In the genomic region with DNA sequence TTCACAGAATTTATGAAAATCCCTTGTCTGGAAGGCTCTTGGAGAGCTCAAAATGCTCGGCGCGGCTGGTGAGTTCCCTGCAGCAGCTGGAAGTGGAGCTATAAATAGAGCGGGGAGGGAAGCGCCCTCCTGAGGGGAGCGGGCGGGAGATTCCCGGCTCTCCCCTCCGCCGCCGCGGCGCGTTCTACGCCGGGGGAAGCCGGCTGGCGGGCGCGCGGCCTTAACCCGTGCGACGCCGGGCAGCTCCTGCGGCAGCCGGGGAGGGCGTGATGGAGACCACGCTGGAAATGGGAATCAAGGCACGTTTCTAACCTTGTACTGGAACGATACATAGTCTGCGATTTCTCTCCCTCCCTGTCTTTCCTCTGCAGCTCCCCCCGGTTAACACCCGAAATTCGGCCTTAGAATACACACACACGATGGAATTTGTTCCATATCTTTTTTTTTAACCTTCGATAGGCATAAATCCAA, we compare ENCODE assay signal across 9 cellular contexts.
DNase-seq lines count a peak whose midpoint lies in the region; ATAC-seq and TF ChIP-seq lines count a peak whose summit lies in the region.
"Had no signal": no experiment of that assay in that cellular context is flagged by ENCODE, and none has a peak within 500 bp of the region (broad histone marks: within the 10 kb centered on the region; RNA-seq: fewer than 3 reads in every experiment).

No MANE protein-coding gene starts in this region.

- H3K36me3 Mint-ChIP-seq in T-helper 17 cell (ENCODE audit: low read depth) = no peaks in the 10 kb centered on the region

- no peak overlapping the region for H3K27ac Mint-ChIP-seq in T-helper 17 cell
- H3K27ac Mint-ChIP-seq: dendritic cell treated with granulocyte-macrophage colony-stimulating factor and Interleukin-4, amounts not matched to agents 40 ng/mL and 50 ng/mL, for 4 days had no signal

- no peak overlapping the region for H3K27ac ChIP-seq in ovary

- peaks cover 32% of the 10 kb centered on the region for H3K27me3 ChIP-seq in HAP-1 (ENCODE audit: low read depth)
- no peaks in the 10 kb centered on the region for H3K27me3 ChIP-seq in ovary

- DNase-seq in HAP-1 (ENCODE audit: low spot score in 2 of 2) (peak; percentile 51 to 56), SK-MEL-5 (ENCODE audit: low read depth, low spot score) (peak; percentile 18), Right ventricle myocardium inferior (ENCODE audit: missing footprints) (peak; percentile 64), ovary (peak; percentile 38 to 69 (median 58)), T-helper 17 cell (no peak)
- no peak for DNase-seq in activated effector memory CD4-positive, alpha-beta T cell treated with anti-CD3 and anti-CD28 coated beads, Interleukin-2, amount 50 U/mL, for 16 hours

- H3K27me3 Mint-ChIP-seq in T-helper 17 cell = peaks cover 24% of the 10 kb centered on the region

- intact Hi-C loops in Right ventricle myocardium inferior (cut with DNase I) = no loop called here
- intact Hi-C loops in ovary (cut with DNase I) = no loop called here

- 0 to 1% (median 0%) methylated on average over 34 to 37 of the region's 37 CpGs for WGBS in ovary, 3 donors

- no peaks in the 10 kb centered on the region; the same call in 1 of the 2 replicates for H3K4me1 ChIP-seq in HAP-1
- H3K4me1 ChIP-seq in ovary (ENCODE audit: insufficient read depth) = peaks cover 3% of the 10 kb centered on the region

- H3K36me3 ChIP-seq in HAP-1 (replicated peaks) (no peaks in the 10 kb centered on the region), ovary (no peaks in the 10 kb centered on the region)

- in situ Hi-C loops in HAP-1 (cut with MboI; ENCODE audit: low sequenced_read_pairs) (no loop called here), SK-MEL-5 (cut with HindIII; ENCODE audit: low pct_unique_long_range_greater_than_20kb, low sequenced_read_pairs) (no loop called here)

- TF ChIP-seq POLR2A in ovary (IDR thresholded peaks at IDR 0.05) = no peak

- no peak for TF ChIP-seq CTCF in ovary (IDR thresholded peaks at IDR 0.05)

- TF ChIP-seq EP300 in ovary (IDR thresholded peaks at IDR 0.05) = no peak

- ATAC-seq in Right ventricle myocardium inferior = peak; percentile 93
- ATAC-seq in T-helper 17 cell = no peak
- no peak for ATAC-seq in HG03439 (IDR thresholded peaks at IDR 0.05; ENCODE audit: unreplicated experiment)
- ATAC-seq in activated CD4-positive, CD25-positive, alpha-beta regulatory T cell treated with anti-CD3 and anti-CD28 coated beads, Interleukin-2, amount 50 U/mL, for 24 hours = no peak

- H3K4me1 Mint-ChIP-seq in T-helper 17 cell = no peaks in the 10 kb centered on the region

- no peaks in the 10 kb centered on the region for H3K9me3 ChIP-seq in HAP-1
- no peaks in the 10 kb centered on the region for H3K9me3 ChIP-seq in ovary
- H3K9me3 ChIP-seq in T-helper 17 cell (ENCODE audit: control insufficient read depth, low read length, poor library complexity, severe bottlenecking) = no peaks in the 10 kb centered on the region

- H3K4me3 Mint-ChIP-seq in T-helper 17 cell = no peak overlapping the region
- H3K4me3 Mint-ChIP-seq: dendritic cell treated with granulocyte-macrophage colony-stimulating factor and Interleukin-4, amounts not matched to agents 40 ng/mL and 50 ng/mL, for 4 days had no signal

- H3K4me3 ChIP-seq in HAP-1 = no peak overlapping the region
- peak overlapping the region; percentile 21 for H3K4me3 ChIP-seq in ovary

Comparison
In these comparisons a context has a peak if more than half of its experiments do, and no peak if none do; other contexts are left out.
1. DNase-seq: peak in HAP-1 (2 of 2), SK-MEL-5 (single experiment), Right ventricle myocardium inferior (single experiment) and ovary (5 of 5); none in T-helper 17 cell (0 of 3) and activated effector memory CD4-positive, alpha-beta T cell treated with anti-CD3 and anti-CD28 coated beads, Interleukin-2, amount 50 U/mL, for 16 hours (single experiment).